In genomic region chr14:102508774-102509743, GRCh38 we compare ENCODE assay signal across 8 cellular contexts. TPM values are rescaled to one million over a fixed set of nuclear protein-coding genes. Genes with fewer than 3 reads are reported as not detected.
DNase-seq lines count a peak whose midpoint lies in the region; ATAC-seq and TF ChIP-seq lines count a peak whose summit lies in the region.

No MANE protein-coding gene starts in this region.

- H3K27ac ChIP-seq in SK-N-SH (ENCODE audit: low read depth in 2 of 2, low read length in 1 of 2), result peak overlapping the region; percentile 16 to 42; a peak in 2 of 4 replicates

- CTCF ChIA-PET in SK-N-SH (lab: Yijun Ruan, JAX), result interaction anchor here (0.7 to 3.1 kb wide), 5 partner anchors 11 to 78 kb away, joined by 3 to 23 read pairs (median 4); no protein-coding TSS in a partner anchor

- peak; percentile 59 for DNase-seq in GM10266 (ENCODE audit: extremely low spot score)
- peak; percentile 85 for DNase-seq in SK-N-SH
- DNase-seq in cerebellum (ENCODE audit: low spot score), result peak; percentile 65
- DNase-seq in kidney tubule cell (ENCODE audit: low spot score), result peak; percentile 44
- DNase-seq in NCI-H1092 (lab: John Stamatoyannopoulos, UW), result no peak
- DNase-seq in ureter (ENCODE audit: low spot score), result no peak

- peaks cover 0 to 17% of the 10 kb centered on the region in 2 experiments; a peak in 1 of 4 replicates for H3K4me1 ChIP-seq in SK-N-SH (ENCODE audit: control insufficient read depth in 1 of 2, insufficient read depth in 2 of 2, low read depth in 1 of 2, low read length in 1 of 2)

- H4K20me1 ChIP-seq in SK-N-SH (ENCODE audit: insufficient read depth), result no peaks in the 10 kb centered on the region

- H3K4me2 ChIP-seq in SK-N-SH, result peak overlapping the region; percentile 95

- H3K9ac ChIP-seq in SK-N-SH, result peak overlapping the region; percentile 75

- H3K36me3 ChIP-seq in SK-N-SH (replicated peaks in 1 of 2; ENCODE audit: control insufficient read depth in 1 of 2, insufficient read depth in 2 of 2, low read length in 1 of 2), result peaks cover 0 to 3% of the 10 kb centered on the region in 2 experiments

- H3K79me2 ChIP-seq in SK-N-SH (ENCODE audit: insufficient read depth), result peaks cover 12% of the 10 kb centered on the region; the same call in 1 of the 2 replicates

- peaks cover 11% of the 10 kb centered on the region for H3K27me3 Mint-ChIP-seq in stimulated activated memory B cell treated with anti-CD40 and anti-IgM and Interleukin-4, amounts not matched to agents 10 μg/mL and 1 μg/mL and 100 μg/mL, for 72 hours

- peak overlapping the region; percentile 77 for H2AFZ ChIP-seq in SK-N-SH (ENCODE audit: low read depth)

- peak overlapping the region; percentile 64 to 67 for H3K4me3 ChIP-seq in SK-N-SH (ENCODE audit: low read depth in 2 of 2, low read length in 1 of 2)

- no peak for TF ChIP-seq RAD21 in SK-N-SH (IDR thresholded peaks at IDR 0.05; ENCODE audit: low read length)

- peaks cover 3% of the 10 kb centered on the region for H3K9me3 Mint-ChIP-seq in stimulated activated memory B cell treated with anti-CD40 and anti-IgM and Interleukin-4, amounts not matched to agents 10 μg/mL and 1 μg/mL and 100 μg/mL, for 72 hours

- TF ChIP-seq CTCF in GM10266 (IDR thresholded peaks at IDR 0.05; ENCODE audit: control insufficient read depth, insufficient read depth, low read depth, missing control alignments), result no peak
- no peak for TF ChIP-seq CTCF in SK-N-SH (IDR thresholded peaks at IDR 0.05)

- peaks cover 24% of the 10 kb centered on the region for H3K4me1 Mint-ChIP-seq in stimulated activated memory B cell treated with anti-CD40 and anti-IgM and Interleukin-4, amounts not matched to agents 10 μg/mL and 1 μg/mL and 100 μg/mL, for 72 hours

- no peaks in the 10 kb centered on the region for H3K9me2 ChIP-seq in SK-N-SH

- POLR2A ChIA-PET in SK-N-SH (lab: Yijun Ruan, JAX), result no interaction called here

- no peaks in the 10 kb centered on the region for H3K9me3 ChIP-seq in SK-N-SH

- peak; percentile 1 for ATAC-seq in HG02970 (IDR thresholded peaks at IDR 0.05; ENCODE audit: low FRiP score, unreplicated experiment)
- peak; percentile 44 for ATAC-seq in stimulated activated memory B cell treated with anti-CD40 and anti-IgM and Interleukin-4, amounts not matched to agents 10 μg/mL and 1 μg/mL and 100 μg/mL, for 72 hours

- peak overlapping the region; percentile 73 for H3K4me3 Mint-ChIP-seq in stimulated activated memory B cell treated with anti-CD40 and anti-IgM and Interleukin-4, amounts not matched to agents 10 μg/mL and 1 μg/mL and 100 μg/mL, for 72 hours

- peak overlapping the region; percentile 55 for H3K27ac Mint-ChIP-seq in stimulated activated memory B cell treated with anti-CD40 and anti-IgM and Interleukin-4, amounts not matched to agents 10 μg/mL and 1 μg/mL and 100 μg/mL, for 72 hours

- no peaks in the 10 kb centered on the region for H3K27me3 ChIP-seq in SK-N-SH (ENCODE audit: insufficient read depth)

- 7% methylated on average over 5 of the region's 109 CpGs for WGBS in SK-N-SH (ENCODE audit: low lambda C conversion rate)

- TF ChIP-seq EP300 in SK-N-SH (IDR thresholded peaks at IDR 0.05; ENCODE audit: borderline replicate concordance in 1 of 2, low read depth in 1 of 2, low read length in 1 of 2), result no peak

- H3K36me3 Mint-ChIP-seq in stimulated activated memory B cell treated with anti-CD40 and anti-IgM and Interleukin-4, amounts not matched to agents 10 μg/mL and 1 μg/mL and 100 μg/mL, for 72 hours, result peaks cover 5% of the 10 kb centered on the region

- no peaks in the 10 kb centered on the region for H3F3A ChIP-seq in SK-N-SH (replicated peaks; ENCODE audit: insufficient read depth)

TF ChIP-seq in SK-N-SH, 30 proteins besides CTCF, POLR2A, EP300 and RAD21:
- TF ChIP-seq TCF12 (IDR thresholded peaks at IDR 0.05), result no peak
- TF ChIP-seq NRF1 (IDR thresholded peaks at IDR 0.05; ENCODE audit: low read depth, low read length), result 0 out of 2 replicates have a peak, but pooled peaks have one; percentile 12
- peak; percentile 20; the same call in 1 of the 2 replicates for TF ChIP-seq MAX (IDR thresholded peaks at IDR 0.05; ENCODE audit: low read depth)
- no peak for TF ChIP-seq CHD2 (IDR thresholded peaks at IDR 0.05; ENCODE audit: low read length, partially characterized antibody)

RNA-seq across cellular contexts. Expression of gene ANKRD9, which starts 0.5 kb away (rescaled TPM):
- 21.3 and 21.4 TPM in 2 replicates for polyA plus RNA-seq in SK-N-SH (2012; rRNA removed)
- polyA plus RNA-seq in SK-N-SH (2012; cell fraction: cytosol; rRNA removed), result 6.2 and 10.8 TPM in 2 replicates
- 85.4 and 152 TPM in 2 replicates for polyA plus RNA-seq in SK-N-SH (2012; cell fraction: nucleus; rRNA removed)
- 7.3 TPM for total RNA-seq in cerebellum
- total RNA-seq in ureter, result 11.5 TPM

Comparison
In these comparisons a context has a peak if more than half of its experiments do, and no peak if none do; other contexts are left out.
1. DNase-seq: peak in GM10266 (single experiment), SK-N-SH (single experiment), cerebellum (single experiment) and kidney tubule cell (single experiment); none in NCI-H1092 (single experiment) and ureter (single experiment).